ENCODE assay signal across 1 cellular context in the genomic region with DNA sequence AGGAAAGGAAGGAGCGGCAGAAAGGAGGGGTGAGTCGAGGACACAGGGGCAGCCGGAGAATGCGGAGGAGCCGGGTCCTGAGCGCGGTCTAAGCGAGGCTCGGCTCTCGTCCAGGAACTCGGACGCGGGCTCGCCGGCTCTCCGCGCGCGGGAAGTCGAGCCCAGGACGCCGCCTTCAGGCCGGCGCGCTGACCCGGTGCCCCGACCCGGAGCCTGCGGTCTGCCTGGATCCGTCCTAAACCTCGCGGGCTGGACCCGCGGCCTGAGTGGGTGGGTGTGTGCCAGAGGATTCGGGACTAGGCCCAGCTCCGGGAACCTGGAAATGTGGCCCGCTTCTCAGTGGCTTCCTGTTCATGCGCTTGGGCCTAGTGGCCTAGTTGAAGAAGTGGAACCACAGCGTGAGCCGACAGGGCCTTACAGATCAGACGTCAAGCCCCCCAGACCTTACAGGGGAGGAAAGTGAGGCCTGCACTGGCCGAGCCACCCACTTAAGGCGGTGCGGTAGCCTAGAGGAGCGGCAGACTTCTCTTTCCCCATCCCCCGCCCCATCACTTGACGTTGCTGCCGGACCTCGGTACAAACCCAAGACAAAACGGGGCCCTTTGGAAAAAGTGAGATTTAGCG.
TF ChIP-seq lines count a peak whose summit lies in the region.

No MANE protein-coding gene starts in this region.

TF ChIP-seq in GM23338, 12 proteins besides CTCF, POLR2A, EP300 and RAD21 (continued from another document):
- TF ChIP-seq, protein P1, sequence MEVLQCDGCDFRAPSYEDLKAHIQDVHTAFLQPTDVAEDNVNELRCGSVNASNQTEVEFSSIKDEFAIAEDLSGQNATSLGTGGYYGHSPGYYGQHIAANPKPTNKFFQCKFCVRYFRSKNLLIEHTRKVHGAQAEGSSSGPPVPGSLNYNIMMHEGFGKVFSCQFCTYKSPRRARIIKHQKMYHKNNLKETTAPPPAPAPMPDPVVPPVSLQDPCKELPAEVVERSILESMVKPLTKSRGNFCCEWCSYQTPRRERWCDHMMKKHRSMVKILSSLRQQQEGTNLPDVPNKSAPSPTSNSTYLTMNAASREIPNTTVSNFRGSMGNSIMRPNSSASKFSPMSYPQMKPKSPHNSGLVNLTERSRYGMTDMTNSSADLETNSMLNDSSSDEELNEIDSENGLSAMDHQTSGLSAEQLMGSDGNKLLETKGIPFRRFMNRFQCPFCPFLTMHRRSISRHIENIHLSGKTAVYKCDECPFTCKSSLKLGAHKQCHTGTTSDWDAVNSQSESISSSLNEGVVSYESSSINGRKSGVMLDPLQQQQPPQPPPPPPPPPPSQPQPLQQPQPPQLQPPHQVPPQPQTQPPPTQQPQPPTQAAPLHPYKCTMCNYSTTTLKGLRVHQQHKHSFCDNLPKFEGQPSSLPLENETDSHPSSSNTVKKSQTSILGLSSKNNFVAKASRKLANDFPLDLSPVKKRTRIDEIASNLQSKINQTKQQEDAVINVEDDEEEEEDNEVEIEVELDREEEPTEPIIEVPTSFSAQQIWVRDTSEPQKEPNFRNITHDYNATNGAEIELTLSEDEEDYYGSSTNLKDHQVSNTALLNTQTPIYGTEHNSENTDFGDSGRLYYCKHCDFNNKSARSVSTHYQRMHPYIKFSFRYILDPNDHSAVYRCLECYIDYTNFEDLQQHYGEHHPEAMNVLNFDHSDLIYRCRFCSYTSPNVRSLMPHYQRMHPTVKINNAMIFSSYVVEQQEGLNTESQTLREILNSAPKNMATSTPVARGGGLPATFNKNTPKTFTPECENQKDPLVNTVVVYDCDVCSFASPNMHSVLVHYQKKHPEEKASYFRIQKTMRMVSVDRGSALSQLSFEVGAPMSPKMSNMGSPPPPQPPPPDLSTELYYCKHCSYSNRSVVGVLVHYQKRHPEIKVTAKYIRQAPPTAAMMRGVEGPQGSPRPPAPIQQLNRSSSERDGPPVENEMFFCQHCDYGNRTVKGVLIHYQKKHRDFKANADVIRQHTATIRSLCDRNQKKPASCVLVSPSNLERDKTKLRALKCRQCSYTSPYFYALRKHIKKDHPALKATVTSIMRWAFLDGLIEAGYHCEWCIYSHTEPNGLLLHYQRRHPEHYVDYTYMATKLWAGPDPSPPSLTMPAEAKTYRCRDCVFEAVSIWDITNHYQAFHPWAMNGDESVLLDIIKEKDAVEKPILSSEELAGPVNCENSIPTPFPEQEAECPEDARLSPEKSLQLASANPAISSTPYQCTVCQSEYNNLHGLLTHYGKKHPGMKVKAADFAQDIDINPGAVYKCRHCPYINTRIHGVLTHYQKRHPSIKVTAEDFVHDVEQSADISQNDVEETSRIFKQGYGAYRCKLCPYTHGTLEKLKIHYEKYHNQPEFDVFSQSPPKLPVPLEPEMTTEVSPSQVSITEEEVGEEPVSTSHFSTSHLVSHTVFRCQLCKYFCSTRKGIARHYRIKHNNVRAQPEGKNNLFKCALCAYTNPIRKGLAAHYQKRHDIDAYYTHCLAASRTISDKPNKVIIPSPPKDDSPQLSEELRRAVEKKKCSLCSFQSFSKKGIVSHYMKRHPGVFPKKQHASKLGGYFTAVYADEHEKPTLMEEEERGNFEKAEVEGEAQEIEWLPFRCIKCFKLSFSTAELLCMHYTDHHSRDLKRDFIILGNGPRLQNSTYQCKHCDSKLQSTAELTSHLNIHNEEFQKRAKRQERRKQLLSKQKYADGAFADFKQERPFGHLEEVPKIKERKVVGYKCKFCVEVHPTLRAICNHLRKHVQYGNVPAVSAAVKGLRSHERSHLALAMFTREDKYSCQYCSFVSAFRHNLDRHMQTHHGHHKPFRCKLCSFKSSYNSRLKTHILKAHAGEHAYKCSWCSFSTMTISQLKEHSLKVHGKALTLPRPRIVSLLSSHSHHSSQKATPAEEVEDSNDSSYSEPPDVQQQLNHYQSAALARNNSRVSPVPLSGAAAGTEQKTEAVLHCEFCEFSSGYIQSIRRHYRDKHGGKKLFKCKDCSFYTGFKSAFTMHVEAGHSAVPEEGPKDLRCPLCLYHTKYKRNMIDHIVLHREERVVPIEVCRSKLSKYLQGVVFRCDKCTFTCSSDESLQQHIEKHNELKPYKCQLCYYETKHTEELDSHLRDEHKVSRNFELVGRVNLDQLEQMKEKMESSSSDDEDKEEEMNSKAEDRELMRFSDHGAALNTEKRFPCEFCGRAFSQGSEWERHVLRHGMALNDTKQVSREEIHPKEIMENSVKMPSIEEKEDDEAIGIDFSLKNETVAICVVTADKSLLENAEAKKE (CRISPR knock-in tag; IDR thresholded peaks at IDR 0.05), result no peak
- TF ChIP-seq POLR2AphosphoS5 (IDR thresholded peaks at IDR 0.05; ENCODE audit: low read depth), result no peak
